19 cellular contexts compared by ENCODE assay signal in genomic region chr15:39602143-39602542, GRCh38. TPM values are rescaled to one million over a fixed set of nuclear protein-coding genes. Genes with fewer than 3 reads are reported as not detected.
DNase-seq lines count a peak whose midpoint lies in the region; TF ChIP-seq lines count a peak whose summit lies in the region.
"Had no signal": no experiment of that assay in that cellular context is flagged by ENCODE, and none has a peak within 500 bp of the region (broad histone marks: within the 10 kb centered on the region; RNA-seq: fewer than 3 reads in every experiment).

No MANE protein-coding gene starts in this region.

- H3K27ac ChIP-seq in GM23248 (no peak overlapping the region), WERI-Rb-1 (no peak overlapping the region)

- H3K4me1 ChIP-seq in GM23248 (ENCODE audit: insufficient read depth) = peaks cover 16% of the 10 kb centered on the region

- no peaks in the 10 kb centered on the region for H3K79me2 ChIP-seq in GM23248 (ENCODE audit: insufficient read depth)

- H3K36me3 ChIP-seq in GM23248 (ENCODE audit: low read depth) (peaks cover 16% of the 10 kb centered on the region; the same call in 1 of the 2 replicates), WERI-Rb-1 (no peaks in the 10 kb centered on the region)

- no peak overlapping the region for H3K4me2 ChIP-seq in GM23248 (ENCODE audit: unreplicated experiment)

- H3K9ac ChIP-seq in GM23248 = no peak overlapping the region

- H2AFZ ChIP-seq in GM23248 = no peak overlapping the region

- DNase-seq in AG10803 (ENCODE audit: low read depth) (no peak), GM23248 (peak; percentile 13), WERI-Rb-1 (no peak), iPS-NIHi7 (ENCODE audit: extremely low spot score) (peak; percentile 52), NCI-H1436 (lab: John Stamatoyannopoulos, UW) (no peak), ecto neural progenitor cell (ENCODE audit: low spot score) (no peak), NCI-H748 (lab: John Stamatoyannopoulos, UW; ENCODE audit: unreplicated experiment) (no peak)
- DNase-seq in stimulated activated CD4-positive, alpha-beta T cell treated with anti-CD3 and anti-CD28 coated beads, Interleukin-15, amount 100 ng/mL, for 24 hours = no peak
- DNase-seq: activated CD4-positive, alpha-beta T cell treated with anti-CD3 and anti-CD28 coated beads for 1 hour; activated CD8-positive, alpha-beta memory T cell treated with anti-CD3 and anti-CD28 coated beads, Interleukin-2, amount 50 U/mL, for 4 hours; activated naive CD4-positive, alpha-beta T cell treated with anti-CD3 and anti-CD28 coated beads, Interleukin-2, amount 10 ng/mL, durations not matched to agents 7 days and 5 days; effector memory CD4-positive, alpha-beta T cell; NCI-H1694 treated with DMSO at 0.1 percent for 48 hours; NCI-H510A treated with DMSO at 0.1 percent for 48 hours; nephron progenitor cell; retina; RPMI8226; stimulated activated CD4-positive, alpha-beta T cell treated with anti-CD3 and anti-CD28 coated beads, Interleukin-2, amount 100 ng/mL, for 24 hours had no signal

- H3K27me3 ChIP-seq in GM23248 (replicated peaks; ENCODE audit: insufficient read depth) (no peaks in the 10 kb centered on the region), WERI-Rb-1 (ENCODE audit: insufficient read depth, low read depth, severe bottlenecking) (peaks cover 33% of the 10 kb centered on the region)

- H3K4me3 ChIP-seq in AG10803 (ENCODE audit: low read length) (no peak overlapping the region), GM23248 (no peak overlapping the region), WERI-Rb-1 (ENCODE audit: low read depth, low read length) (no peak overlapping the region)
- H3K4me3 ChIP-seq: lung had no signal

- H3K9me2 ChIP-seq in GM23248 (ENCODE audit: insufficient read depth) = peaks cover 3% of the 10 kb centered on the region; the same call in 1 of the 2 replicates

- 92 to 94% methylated on average over 5 of the region's 5 CpGs for WGBS in GM23248 (ENCODE audit: low coverage in 1 of 2, low lambda C conversion rate in 2 of 2, missing lambda C conversion rate in 2 of 2), 2 experiments

- H3K9me3 ChIP-seq in GM23248 (ENCODE audit: low read depth) (no peaks in the 10 kb centered on the region), WERI-Rb-1 (ENCODE audit: severe bottlenecking) (no peaks in the 10 kb centered on the region)

- in situ Hi-C loops in GM23248 (cut with MboI) = loop anchor here (10.0 kb wide), 1 partner anchor 163 kb away; no protein-coding TSS in a partner anchor

- no peaks in the 10 kb centered on the region for H4K20me1 ChIP-seq in GM23248 (ENCODE audit: insufficient read depth)

- TF ChIP-seq CTCF in AG10803 (conservative IDR thresholded peaks at IDR 0.05; ENCODE audit: low read length) = peak; percentile 22; the same call in 1 of the 2 replicates
- TF ChIP-seq CTCF in WERI-Rb-1 (IDR thresholded peaks at IDR 0.05; ENCODE audit: low read depth, low read length) = peak; percentile 25; the same call in 1 of the 2 replicates

- H3F3A ChIP-seq in GM23248 (ENCODE audit: insufficient read depth) = peaks cover 62% of the 10 kb centered on the region

RNA-seq across cellular contexts. Expression of gene THBS1, which starts 21.3 kb away (rescaled TPM):
- total RNA-seq in GM23248 (2014; rRNA removed; shearing (Covaris generic)) = 7,697 and 8,549 TPM in 2 replicates
- 2,858 and 2,877 TPM in 2 replicates for polyA plus RNA-seq in GM23248 (2016; fragmentation: Nextera tagmentation; extraction: Ambion mirVana)

Comparison
In these comparisons a context has a peak if more than half of its experiments do, and no peak if none do; other contexts are left out.
1. DNase-seq: peak in GM23248 (single experiment) and iPS-NIHi7 (single experiment); none in AG10803 (single experiment), WERI-Rb-1 (single experiment), NCI-H1436 (single experiment), stimulated activated CD4-positive, alpha-beta T cell treated with anti-CD3 and anti-CD28 coated beads, Interleukin-15, amount 100 ng/mL, for 24 hours (single experiment), ecto neural progenitor cell (single experiment) and NCI-H748 (single experiment).